1 cellular context compared by ENCODE assay signal in genomic region chr11:78424334-78425270, GRCh38.
A peak's percentile ranks its signal among the peaks of the same experiment; 100 is the strongest.
TF ChIP-seq lines count a peak whose summit lies in the region.

No MANE protein-coding gene starts in this region.

TF ChIP-seq in K562, 482 proteins besides CTCF, POLR2A, EP300 and RAD21 (continued from another document and continues in another):
- TF ChIP-seq ZMIZ1 (IDR thresholded peaks at IDR 0.05; ENCODE audit: low read depth in 2 of 2, low read length in 2 of 2) = no peak
- no peak for TF ChIP-seq CEBPG (CRISPR knock-in tag; IDR thresholded peaks at IDR 0.05)
- TF ChIP-seq CEBPG (tag; conservative IDR thresholded peaks at IDR 0.05 in 1 of 2, IDR thresholded peaks at IDR 0.05 in 1 of 2) = peak in 1 of 2 experiments; percentile 89; a peak in 3 of 4 replicates
- peak; percentile 99 for TF ChIP-seq NFE2 (IDR thresholded peaks at IDR 0.05; ENCODE audit: low read depth)
- TF ChIP-seq MBD1 (CRISPR knock-in tag; IDR thresholded peaks at IDR 0.05) = 0 out of 2 replicates have a peak, but pooled peaks have one; percentile 78
- TF ChIP-seq FOSL1 (tag; conservative IDR thresholded peaks at IDR 0.05) = peak; percentile 55
- TF ChIP-seq VEZF1 (CRISPR knock-in tag; IDR thresholded peaks at IDR 0.05) = peak; percentile 22; the same call in 1 of the 2 replicates
- TF ChIP-seq MAFK (IDR thresholded peaks at IDR 0.05; ENCODE audit: low read length) = peak; percentile 97
- TF ChIP-seq ZC3H8 (IDR thresholded peaks at IDR 0.05) = no peak
- 0 out of 4 replicates have a peak, but pooled peaks of 1 of the 2 experiments have one; percentile 73 for TF ChIP-seq ARNT (IDR thresholded peaks at IDR 0.05)
- TF ChIP-seq THRAP3 (IDR thresholded peaks at IDR 0.05; ENCODE audit: borderline replicate concordance) = no peak
- no peak for TF ChIP-seq ZNF445 (CRISPR knock-in tag; IDR thresholded peaks at IDR 0.05; ENCODE audit: low read depth)
- TF ChIP-seq ZNF592 (IDR thresholded peaks at IDR 0.05) = peak; percentile 90
- TF ChIP-seq EGR1 (conservative IDR thresholded peaks at IDR 0.05) = no peak
- TF ChIP-seq SMARCA4 (IDR thresholded peaks at IDR 0.05) = peak; percentile 88
- no peak for TF ChIP-seq KDM2B (CRISPR knock-in tag; IDR thresholded peaks at IDR 0.05)
- TF ChIP-seq POU5F1 (IDR thresholded peaks at IDR 0.05; ENCODE audit: borderline replicate concordance, low read depth, low read length, partially characterized antibody) = no peak
- no peak for TF ChIP-seq ZNF140 (CRISPR knock-in tag; IDR thresholded peaks at IDR 0.05)
- no peak for TF ChIP-seq GTF2E2 (tag; IDR thresholded peaks at IDR 0.05)
- TF ChIP-seq ZNF239 (CRISPR knock-in tag; IDR thresholded peaks at IDR 0.05) = peak; percentile 26; the same call in 1 of the 2 replicates
- TF ChIP-seq MLLT1 (IDR thresholded peaks at IDR 0.05) = 0 out of 4 replicates have a peak, but pooled peaks of 1 of the 2 experiments have one; percentile 28
- peak; percentile 9; the same call in 1 of the 2 replicates for TF ChIP-seq ETV1 (tag; conservative IDR thresholded peaks at IDR 0.05; ENCODE audit: low read depth)
- no peak for TF ChIP-seq RBM34 (IDR thresholded peaks at IDR 0.05; ENCODE audit: borderline replicate concordance, insufficient read depth, low read length)
- peak; percentile 82; the same call in 1 of the 2 replicates for TF ChIP-seq SMARCC2 (IDR thresholded peaks at IDR 0.05; ENCODE audit: low read depth)
- no peak for TF ChIP-seq GTF2F1 (IDR thresholded peaks at IDR 0.05; ENCODE audit: low read depth, low read length)
- no peak for TF ChIP-seq CREB1 (IDR thresholded peaks at IDR 0.05)
- TF ChIP-seq CREB1 (CRISPR knock-in tag; IDR thresholded peaks at IDR 0.05) = 0 out of 2 replicates have a peak, but pooled peaks have one; percentile 24
- peak; percentile 68 for TF ChIP-seq PTTG1 (tag; IDR thresholded peaks at IDR 0.05; ENCODE audit: low read depth)
- TF ChIP-seq CBX1 (IDR thresholded peaks at IDR 0.05; ENCODE audit: low read depth) = no peak
- TF ChIP-seq MEIS2 (IDR thresholded peaks at IDR 0.05; ENCODE audit: partially characterized antibody) = peak; percentile 20
- no peak for TF ChIP-seq ZNF512 (tag; IDR thresholded peaks at IDR 0.05)
- TF ChIP-seq ATF1 (CRISPR knock-in tag; IDR thresholded peaks at IDR 0.05) = no peak
- TF ChIP-seq ATF1 (tag; IDR thresholded peaks at IDR 0.05) = peak; percentile 71
- no peak for TF ChIP-seq USF2 (CRISPR knock-in tag; IDR thresholded peaks at IDR 0.05)
- peak; percentile 28 to 72; a peak in 1 of 4 replicates for TF ChIP-seq ZNF318 (IDR thresholded peaks at IDR 0.05; ENCODE audit: borderline replicate concordance in 1 of 2, low read depth in 1 of 2)
- TF ChIP-seq NFE2L1 (tag; IDR thresholded peaks at IDR 0.05; ENCODE audit: borderline replicate concordance, low read depth) = peak; percentile 99
